1 cellular context compared by ENCODE assay signal in the genomic region with DNA sequence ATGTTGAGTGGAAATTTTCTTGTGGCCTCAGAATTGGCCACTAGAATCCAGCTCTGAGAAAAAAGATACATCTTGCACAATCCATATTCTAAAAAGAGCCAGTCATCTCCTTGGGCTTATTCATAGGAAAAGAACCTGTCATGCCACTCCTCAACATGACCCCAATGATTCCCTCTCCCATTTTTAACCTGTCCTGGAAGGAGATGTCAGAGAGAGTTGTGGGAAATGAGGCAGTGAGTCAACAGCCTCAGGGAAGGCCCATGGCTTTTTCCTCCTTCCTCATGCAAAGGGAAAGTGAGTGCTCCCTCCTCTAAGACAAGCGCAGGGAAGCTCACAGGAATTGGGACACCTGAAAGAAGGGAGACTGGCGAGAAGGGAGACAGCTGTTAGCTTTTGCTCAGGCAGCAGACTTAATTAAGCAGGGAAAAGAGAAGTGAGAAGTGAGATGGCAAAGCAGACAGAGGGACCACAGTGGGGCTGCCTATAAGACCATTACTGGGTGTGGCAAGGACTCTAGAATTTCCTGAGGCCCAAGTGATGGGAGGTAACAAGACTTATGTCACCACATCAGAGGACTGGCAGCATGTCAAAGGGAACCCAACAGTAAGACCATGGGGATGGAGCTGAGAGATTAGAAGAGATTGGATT.
TF ChIP-seq lines count a peak whose summit lies in the region.

No MANE protein-coding gene starts in this region.

TF ChIP-seq in GM23338, 12 proteins besides CTCF, POLR2A, EP300 and RAD21 (continued from another document):
- no peak for TF ChIP-seq ZNF114 (CRISPR knock-in tag; IDR thresholded peaks at IDR 0.05)
- no peak for TF ChIP-seq STAT1 (IDR thresholded peaks at IDR 0.05; ENCODE audit: unreplicated experiment)
- no peak for TF ChIP-seq ETS1 (IDR thresholded peaks at IDR 0.05)
- no peak for TF ChIP-seq ZNF331 (CRISPR knock-in tag; IDR thresholded peaks at IDR 0.05; ENCODE audit: low read depth)
- no peak for TF ChIP-seq EZH2 (IDR thresholded peaks at IDR 0.05; ENCODE audit: low read depth, unreplicated experiment)
- no peak for TF ChIP-seq EZH2phosphoT487 (IDR thresholded peaks at IDR 0.05; ENCODE audit: unreplicated experiment)
- TF ChIP-seq POLR2AphosphoS5 (IDR thresholded peaks at IDR 0.05; ENCODE audit: low read depth): no peak
- TF ChIP-seq, protein P1, sequence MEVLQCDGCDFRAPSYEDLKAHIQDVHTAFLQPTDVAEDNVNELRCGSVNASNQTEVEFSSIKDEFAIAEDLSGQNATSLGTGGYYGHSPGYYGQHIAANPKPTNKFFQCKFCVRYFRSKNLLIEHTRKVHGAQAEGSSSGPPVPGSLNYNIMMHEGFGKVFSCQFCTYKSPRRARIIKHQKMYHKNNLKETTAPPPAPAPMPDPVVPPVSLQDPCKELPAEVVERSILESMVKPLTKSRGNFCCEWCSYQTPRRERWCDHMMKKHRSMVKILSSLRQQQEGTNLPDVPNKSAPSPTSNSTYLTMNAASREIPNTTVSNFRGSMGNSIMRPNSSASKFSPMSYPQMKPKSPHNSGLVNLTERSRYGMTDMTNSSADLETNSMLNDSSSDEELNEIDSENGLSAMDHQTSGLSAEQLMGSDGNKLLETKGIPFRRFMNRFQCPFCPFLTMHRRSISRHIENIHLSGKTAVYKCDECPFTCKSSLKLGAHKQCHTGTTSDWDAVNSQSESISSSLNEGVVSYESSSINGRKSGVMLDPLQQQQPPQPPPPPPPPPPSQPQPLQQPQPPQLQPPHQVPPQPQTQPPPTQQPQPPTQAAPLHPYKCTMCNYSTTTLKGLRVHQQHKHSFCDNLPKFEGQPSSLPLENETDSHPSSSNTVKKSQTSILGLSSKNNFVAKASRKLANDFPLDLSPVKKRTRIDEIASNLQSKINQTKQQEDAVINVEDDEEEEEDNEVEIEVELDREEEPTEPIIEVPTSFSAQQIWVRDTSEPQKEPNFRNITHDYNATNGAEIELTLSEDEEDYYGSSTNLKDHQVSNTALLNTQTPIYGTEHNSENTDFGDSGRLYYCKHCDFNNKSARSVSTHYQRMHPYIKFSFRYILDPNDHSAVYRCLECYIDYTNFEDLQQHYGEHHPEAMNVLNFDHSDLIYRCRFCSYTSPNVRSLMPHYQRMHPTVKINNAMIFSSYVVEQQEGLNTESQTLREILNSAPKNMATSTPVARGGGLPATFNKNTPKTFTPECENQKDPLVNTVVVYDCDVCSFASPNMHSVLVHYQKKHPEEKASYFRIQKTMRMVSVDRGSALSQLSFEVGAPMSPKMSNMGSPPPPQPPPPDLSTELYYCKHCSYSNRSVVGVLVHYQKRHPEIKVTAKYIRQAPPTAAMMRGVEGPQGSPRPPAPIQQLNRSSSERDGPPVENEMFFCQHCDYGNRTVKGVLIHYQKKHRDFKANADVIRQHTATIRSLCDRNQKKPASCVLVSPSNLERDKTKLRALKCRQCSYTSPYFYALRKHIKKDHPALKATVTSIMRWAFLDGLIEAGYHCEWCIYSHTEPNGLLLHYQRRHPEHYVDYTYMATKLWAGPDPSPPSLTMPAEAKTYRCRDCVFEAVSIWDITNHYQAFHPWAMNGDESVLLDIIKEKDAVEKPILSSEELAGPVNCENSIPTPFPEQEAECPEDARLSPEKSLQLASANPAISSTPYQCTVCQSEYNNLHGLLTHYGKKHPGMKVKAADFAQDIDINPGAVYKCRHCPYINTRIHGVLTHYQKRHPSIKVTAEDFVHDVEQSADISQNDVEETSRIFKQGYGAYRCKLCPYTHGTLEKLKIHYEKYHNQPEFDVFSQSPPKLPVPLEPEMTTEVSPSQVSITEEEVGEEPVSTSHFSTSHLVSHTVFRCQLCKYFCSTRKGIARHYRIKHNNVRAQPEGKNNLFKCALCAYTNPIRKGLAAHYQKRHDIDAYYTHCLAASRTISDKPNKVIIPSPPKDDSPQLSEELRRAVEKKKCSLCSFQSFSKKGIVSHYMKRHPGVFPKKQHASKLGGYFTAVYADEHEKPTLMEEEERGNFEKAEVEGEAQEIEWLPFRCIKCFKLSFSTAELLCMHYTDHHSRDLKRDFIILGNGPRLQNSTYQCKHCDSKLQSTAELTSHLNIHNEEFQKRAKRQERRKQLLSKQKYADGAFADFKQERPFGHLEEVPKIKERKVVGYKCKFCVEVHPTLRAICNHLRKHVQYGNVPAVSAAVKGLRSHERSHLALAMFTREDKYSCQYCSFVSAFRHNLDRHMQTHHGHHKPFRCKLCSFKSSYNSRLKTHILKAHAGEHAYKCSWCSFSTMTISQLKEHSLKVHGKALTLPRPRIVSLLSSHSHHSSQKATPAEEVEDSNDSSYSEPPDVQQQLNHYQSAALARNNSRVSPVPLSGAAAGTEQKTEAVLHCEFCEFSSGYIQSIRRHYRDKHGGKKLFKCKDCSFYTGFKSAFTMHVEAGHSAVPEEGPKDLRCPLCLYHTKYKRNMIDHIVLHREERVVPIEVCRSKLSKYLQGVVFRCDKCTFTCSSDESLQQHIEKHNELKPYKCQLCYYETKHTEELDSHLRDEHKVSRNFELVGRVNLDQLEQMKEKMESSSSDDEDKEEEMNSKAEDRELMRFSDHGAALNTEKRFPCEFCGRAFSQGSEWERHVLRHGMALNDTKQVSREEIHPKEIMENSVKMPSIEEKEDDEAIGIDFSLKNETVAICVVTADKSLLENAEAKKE (CRISPR knock-in tag; IDR thresholded peaks at IDR 0.05): no peak
